ENCODE assay signal across 14 cellular contexts in the genomic region with DNA sequence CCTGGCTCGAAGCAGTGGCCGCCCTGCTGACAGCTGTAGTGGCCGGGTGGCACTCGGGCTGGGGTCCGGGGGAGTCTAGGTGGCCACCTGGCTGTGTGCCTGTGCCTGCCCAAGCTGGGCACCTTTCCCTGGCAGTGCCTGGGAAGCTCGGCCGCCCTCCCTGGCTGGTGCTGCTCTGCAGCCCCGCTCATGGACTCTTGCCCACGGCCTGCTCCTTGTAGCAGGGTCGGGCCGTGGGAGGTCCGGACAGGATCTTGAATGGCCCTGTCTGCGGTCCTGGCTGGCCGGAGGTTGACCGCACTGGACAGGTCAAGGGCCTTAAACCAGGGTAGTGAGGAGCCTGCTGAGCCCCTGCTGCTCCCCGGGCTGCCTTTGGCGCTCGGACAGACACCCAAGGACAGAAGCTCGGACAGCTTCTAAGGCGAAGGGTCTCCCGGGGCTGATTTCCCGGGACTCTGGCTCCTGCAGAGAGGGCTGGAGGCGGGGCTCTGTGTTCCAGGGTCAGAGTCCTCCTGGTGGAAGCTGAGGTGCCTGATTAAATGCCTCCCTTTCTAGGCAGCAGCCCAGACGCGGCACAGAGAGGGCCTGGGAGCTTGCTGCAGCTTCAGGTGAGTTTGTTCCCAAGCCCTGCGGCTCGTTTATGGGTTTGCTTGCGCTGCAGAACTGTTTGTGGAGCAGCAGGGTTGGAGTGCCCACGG. TPM values are rescaled to one million over a fixed set of nuclear protein-coding genes. Genes with fewer than 3 reads are reported as not detected.
DNase-seq lines count a peak whose midpoint lies in the region; ATAC-seq and TF ChIP-seq lines count a peak whose summit lies in the region.
"Had no signal": no experiment of that assay in that cellular context is flagged by ENCODE, and none has a peak within 500 bp of the region (broad histone marks: within the 10 kb centered on the region; RNA-seq: fewer than 3 reads in every experiment).

No MANE protein-coding gene starts in this region.

- H3K36me3 ChIP-seq in Caco-2 (ENCODE audit: control insufficient read depth, insufficient read depth, low read length), result peaks cover 2% of the 10 kb centered on the region; the same call in 1 of the 2 replicates
- H3K36me3 ChIP-seq: uterus had no signal

- peak overlapping the region; percentile 50 for H3K4me3 ChIP-seq in Caco-2 (ENCODE audit: low read depth, low read length)
- H3K4me3 ChIP-seq: uterus had no signal

- TF ChIP-seq CTCF in Caco-2 (IDR thresholded peaks at IDR 0.05; ENCODE audit: insufficient read depth in 1 of 2, low read depth in 1 of 2, low read length in 1 of 2, severe bottlenecking in 1 of 2, unreplicated experiment in 1 of 2) (no peak), WTC11 (IDR thresholded peaks at IDR 0.05) (no peak)

- H3K27ac Mint-ChIP-seq in Caco-2 (ENCODE audit: unreplicated experiment) (peak overlapping the region; percentile 71), WTC11 (no peak overlapping the region)
- H3K27ac Mint-ChIP-seq in activated T-cell treated with anti-CD3 and anti-CD28 coated beads, Interleukin-2, amount 50 U/mL, for 72 hours, result no peak overlapping the region
- H3K27ac Mint-ChIP-seq: activated naive CD4-positive, alpha-beta T cell treated with anti-CD3 and anti-CD28 coated beads for 36 hours had no signal

- CTCF ChIA-PET in Caco-2 (lab: Charles Lee), result interaction anchor here (0.6 to 1.2 kb wide), 3 partner anchors 38 to 108 kb away, joined by 3 to 5 read pairs (median 3); a partner anchor contains a TSS
- CTCF ChIA-PET in WTC11 (lab: Charles Lee), result interaction anchor here (0.6 to 1.9 kb wide), 6 partner anchors 10 to 127 kb away, joined by 3 to 11 read pairs (median 4); no protein-coding TSS in a partner anchor

- POLR2A ChIA-PET in Caco-2 (lab: Charles Lee) (interaction anchor here (0.6 to 1.8 kb wide), 2 partner anchors 11 to 103 kb away, joined by 3 to 4 read pairs; a partner anchor contains a TSS), WTC11 (lab: Charles Lee) (interaction anchor here (0.6 to 1.0 kb wide), 2 partner anchors 181 to 481 kb away, joined by 3 to 4 read pairs; a partner anchor contains a TSS)

- intact Hi-C loops in Caco-2 (cut with micrococcal nuclease; ENCODE audit: unreplicated experiment), result no loop called here

- H3K9me3 Mint-ChIP-seq in Caco-2 (ENCODE audit: unreplicated experiment) (no peaks in the 10 kb centered on the region), WTC11 (no peaks in the 10 kb centered on the region)
- no peaks in the 10 kb centered on the region for H3K9me3 Mint-ChIP-seq in activated T-cell treated with anti-CD3 and anti-CD28 coated beads, Interleukin-2, amount 50 U/mL, for 72 hours
- H3K9me3 Mint-ChIP-seq: activated naive CD4-positive, alpha-beta T cell treated with anti-CD3 and anti-CD28 coated beads for 36 hours; central memory CD8-positive, alpha-beta T cell; immature natural killer cell; natural killer cell had no signal

- TSS peak; percentile 50 for BruUV-seq in Caco-2 (replicated peaks; lab: Mats Ljungman, UMichigan)

- no peaks in the 10 kb centered on the region for H3K27me3 Mint-ChIP-seq in Caco-2 (ENCODE audit: insufficient read depth, unreplicated experiment)
- H3K27me3 Mint-ChIP-seq in WTC11 (ENCODE audit: low read depth), result no peaks in the 10 kb centered on the region
- no peaks in the 10 kb centered on the region for H3K27me3 Mint-ChIP-seq in activated T-cell treated with anti-CD3 and anti-CD28 coated beads, Interleukin-2, amount 50 U/mL, for 72 hours (ENCODE audit: low read depth)
- H3K27me3 Mint-ChIP-seq: central memory CD8-positive, alpha-beta T cell had no signal

- peaks cover 28% of the 10 kb centered on the region for H3K4me1 ChIP-seq in Caco-2

- H3K36me3 Mint-ChIP-seq in Caco-2 (ENCODE audit: insufficient read depth, unreplicated experiment), result peaks cover 26% of the 10 kb centered on the region
- peaks cover 3% of the 10 kb centered on the region; the same call in 1 of the 2 replicates for H3K36me3 Mint-ChIP-seq in WTC11
- H3K36me3 Mint-ChIP-seq in activated T-cell treated with anti-CD3 and anti-CD28 coated beads, Interleukin-2, amount 50 U/mL, for 72 hours (ENCODE audit: insufficient read depth in 2 of 2), result peaks cover 2 to 3% of the 10 kb centered on the region in 2 donors
- H3K36me3 Mint-ChIP-seq: immature natural killer cell, natural killer cell had no signal

- H3K4me3 Mint-ChIP-seq in Caco-2 (ENCODE audit: unreplicated experiment), result peak overlapping the region; percentile 67
- no peak overlapping the region for H3K4me3 Mint-ChIP-seq in WTC11
- no peak overlapping the region for H3K4me3 Mint-ChIP-seq in activated T-cell treated with anti-CD3 and anti-CD28 coated beads, Interleukin-2, amount 50 U/mL, for 72 hours
- H3K4me3 Mint-ChIP-seq: activated naive CD4-positive, alpha-beta T cell treated with anti-CD3 and anti-CD28 coated beads for 36 hours; central memory CD8-positive, alpha-beta T cell had no signal

- H3K27me3 ChIP-seq in Caco-2 (replicated peaks; ENCODE audit: control insufficient read depth, insufficient read depth, low read length), result no peaks in the 10 kb centered on the region
- H3K27me3 ChIP-seq: uterus had no signal

- ATAC-seq in WTC11 (peak; percentile 53), GM21526 (IDR thresholded peaks at IDR 0.05; ENCODE audit: low FRiP score, unreplicated experiment) (no peak)
- no peak for ATAC-seq in activated T-cell treated with anti-CD3 and anti-CD28 coated beads, Interleukin-2, amount 50 U/mL, for 72 hours (replicated peaks in 1 of 2)
- ATAC-seq: natural killer cell had no signal

- no peaks in the 10 kb centered on the region for H3K4me1 Mint-ChIP-seq in Caco-2 (ENCODE audit: low read depth, unreplicated experiment)
- peaks cover 10% of the 10 kb centered on the region for H3K4me1 Mint-ChIP-seq in WTC11
- peaks cover 20% of the 10 kb centered on the region for H3K4me1 Mint-ChIP-seq in activated T-cell treated with anti-CD3 and anti-CD28 coated beads, Interleukin-2, amount 50 U/mL, for 72 hours (ENCODE audit: low read depth)

- H3K9me3 ChIP-seq in Caco-2, result no peaks in the 10 kb centered on the region
- H3K9me3 ChIP-seq: uterus had no signal

- DNase-seq in Caco-2 (peak; percentile 79 to 84), WTC11 (ENCODE audit: low spot score) (peak; percentile 52), mucosa of gallbladder (ENCODE audit: low spot score) (peak; percentile 59), cerebellum (ENCODE audit: low spot score) (no peak)
- no peak for DNase-seq in activated T-cell treated with anti-CD3 and anti-CD28 coated beads, Interleukin-2, amount 50 U/mL, for 72 hours
- DNase-seq: activated CD8-positive, alpha-beta memory T cell treated with anti-CD3 and anti-CD28 coated beads for 24 hours; activated naive CD4-positive, alpha-beta T cell treated with anti-CD3 and anti-CD28 coated beads for 36 hours; immature natural killer cell; natural killer cell; NCI-H2171 treated with DMSO at 0.1 percent for 48 hours; stimulated activated CD8-positive, alpha-beta memory T cell treated with anti-CD3 and anti-CD28 coated beads, Interleukin-4, amount 100 ng/mL, for 48 hours; uterus had no signal

TF ChIP-seq in WTC11, 78 proteins besides CTCF, POLR2A, EP300 and RAD21:
- TF ChIP-seq HMGA2 (CRISPR knock-in tag; IDR thresholded peaks at IDR 0.05), result no peak
- no peak for TF ChIP-seq NFYB (CRISPR knock-in tag; conservative IDR thresholded peaks at IDR 0.05; ENCODE audit: low read depth)

RNA-seq across cellular contexts. Expression of a gene that starts 6.0 kb away (rescaled TPM):
- total RNA-seq in Caco-2 (2022), result 85.3 and 87.9 TPM in 2 replicates
- 89.3 to 110 TPM (median 93.8 TPM) in 3 replicates for total RNA-seq in WTC11 (2021)
- total RNA-seq in mucosa of gallbladder, result 75.4 TPM
- 10 to 100 TPM; 46.6 to 58.5 TPM for total RNA-seq in activated T-cell treated with anti-CD3 and anti-CD28 coated beads, Interleukin-2, amount 50 U/mL, for 72 hours
- total RNA-seq in cerebellum, result 17.0 TPM

RNA-seq across cellular contexts. Expression of a gene that starts 26.7 kb away (rescaled TPM):
- 0.14 TPM in 1 of 2 replicates, not detected in the other for total RNA-seq in Caco-2 (2022)
- total RNA-seq in WTC11 (2021), result 0.72 to 1.1 TPM (median 0.94 TPM) in 3 replicates
- not detected for total RNA-seq in mucosa of gallbladder
- total RNA-seq in activated T-cell treated with anti-CD3 and anti-CD28 coated beads, Interleukin-2, amount 50 U/mL, for 72 hours, result under 1 TPM in 1 of 2 donors, not detected in 1; 0.10 TPM
- 2.7 TPM for total RNA-seq in cerebellum
- total RNA-seq: activated naive CD4-positive, alpha-beta T cell treated with anti-CD3 and anti-CD28 coated beads for 36 hours; uterus had no signal

RNA-seq across cellular contexts. Expression of a gene that starts 33.3 kb away (rescaled TPM):
- not detected in 2 replicates for total RNA-seq in Caco-2 (2022)
- total RNA-seq in WTC11 (2021), result 0.76 to 0.92 TPM (median 0.87 TPM) in 3 replicates
- 1.2 TPM for total RNA-seq in mucosa of gallbladder
- total RNA-seq in activated T-cell treated with anti-CD3 and anti-CD28 coated beads, Interleukin-2, amount 50 U/mL, for 72 hours, result 1 to 10 TPM; 1.4 TPM
- 0.27 TPM for total RNA-seq in cerebellum

RNA-seq across cellular contexts. Expression of a gene that starts 36.2 kb away (rescaled TPM):
- total RNA-seq in Caco-2 (2022) (45.3 and 45.8 TPM in 2 replicates), WTC11 (2021) (57.7 to 63.7 TPM (median 60.8 TPM) in 3 replicates), mucosa of gallbladder (117 TPM), cerebellum (28.9 TPM)
- total RNA-seq in activated T-cell treated with anti-CD3 and anti-CD28 coated beads, Interleukin-2, amount 50 U/mL, for 72 hours, result 10 to 100 TPM; 18.2 to 22.4 TPM

RNA-seq across cellular contexts. Expression of a gene that starts 56.3 kb away (rescaled TPM):
- total RNA-seq in Caco-2 (2022), result 18.7 and 19.1 TPM in 2 replicates
- 22.5 to 28.0 TPM (median 26.2 TPM) in 3 replicates for total RNA-seq in WTC11 (2021)
- total RNA-seq in mucosa of gallbladder, result 33.1 TPM
- total RNA-seq in activated T-cell treated with anti-CD3 and anti-CD28 coated beads, Interleukin-2, amount 50 U/mL, for 72 hours, result 10 to 100 TPM; 15.0 to 15.3 TPM
- 15.9 TPM for total RNA-seq in cerebellum

Comparison
In these comparisons a context has a peak if more than half of its experiments do, and no peak if none do; other contexts are left out.
1. DNase-seq: peak in Caco-2 (2 of 2), WTC11 (single experiment) and mucosa of gallbladder (single experiment); none in activated T-cell treated with anti-CD3 and anti-CD28 coated beads, Interleukin-2, amount 50 U/mL, for 72 hours (0 of 2) and cerebellum (single experiment).